In genomic region chr18:27863780-27864430, GRCh38 we compare ENCODE assay signal across 13 cellular contexts.
"Had no signal": no experiment of that assay in that cellular context is flagged by ENCODE, and none has a peak within 500 bp of the region (broad histone marks: within the 10 kb centered on the region; RNA-seq: fewer than 3 reads in every experiment).

No MANE protein-coding gene starts in this region.

- H3K36me3 ChIP-seq: tibial nerve had no signal

- ATAC-seq: activated CD8-positive, alpha-beta memory T cell treated with anti-CD3 and anti-CD28 coated beads, Interleukin-2, amount 10 ng/mL, durations not matched to agents 7 days and 5 days; left colon; stimulated activated naive CD8-positive, alpha-beta T cell treated with anti-CD3 and anti-CD28 coated beads, Interleukin-15, Interleukin-2, amounts not matched to agents 100 U/mL and 50 U/mL, for 24 hours had no signal

- H3K27ac ChIP-seq: hepatocyte, tibial nerve had no signal

- H3K4me3 ChIP-seq: hepatocyte, tibial nerve had no signal

- H3K27me3 ChIP-seq: hepatocyte, tibial nerve had no signal

- H3K4me1 ChIP-seq: tibial nerve had no signal

- DNase-seq: activated B cell treated with CpG ODN at 0.5 μM for 24 hours; activated CD4-positive, alpha-beta memory T cell treated with anti-CD3 and anti-CD28 coated beads, Interleukin-2, amount 10 ng/mL, durations not matched to agents 7 days and 5 days; activated CD4-positive, alpha-beta T cell treated with anti-CD3 and anti-CD28 coated beads for 4 hours; activated CD8-positive, alpha-beta memory T cell treated with anti-CD3 and anti-CD28 coated beads, Interleukin-2, amount 10 ng/mL, durations not matched to agents 7 days and 5 days; amniotic stem cell; left colon; midbrain; occipital lobe; retina; stimulated activated CD4-positive, alpha-beta T cell treated with anti-CD3 and anti-CD28 coated beads, Interleukin-2, amount 100 ng/mL, for 24 hours; stimulated activated naive CD8-positive, alpha-beta T cell treated with anti-CD3 and anti-CD28 coated beads, Interleukin-15, Interleukin-2, amounts not matched to agents 100 U/mL and 50 U/mL, for 24 hours had no signal
